25 cellular contexts compared by ENCODE assay signal in genomic region chr1:38361566-38361965, GRCh38.
"Had no signal": no experiment of that assay in that cellular context is flagged by ENCODE, and none has a peak within 500 bp of the region (broad histone marks: within the 10 kb centered on the region; RNA-seq: fewer than 3 reads in every experiment).

No MANE protein-coding gene starts in this region.

- DNase-seq: activated CD4-positive, alpha-beta T cell treated with anti-CD3 and anti-CD28 coated beads for 48 hours; activated CD4-positive, alpha-beta T cell treated with anti-CD3 and anti-CD28 coated beads, Interleukin-2, amount 50 U/mL, for 4 hours; activated CD8-positive, alpha-beta memory T cell treated with anti-CD3 and anti-CD28 coated beads, Interleukin-2, amount 50 U/mL, for 48 hours; activated CD8-positive, alpha-beta T cell treated with anti-CD3 and anti-CD28 coated beads, Interleukin-2, amount 10 ng/mL, durations not matched to agents 7 days and 5 days; activated effector memory CD4-positive, alpha-beta T cell treated with anti-CD3 and anti-CD28 coated beads, Interleukin-2, amount 50 U/mL, for 16 hours; activated T-cell treated with anti-CD3 and anti-CD28 coated beads, Interleukin-2, amount 50 U/mL, for 24 hours; amygdala; brain microvascular endothelial cell; NCI-H1092; NCI-H1436 treated with DMSO at 0.1 percent for 48 hours; NCI-H187; NCI-H2081; NCI-H446; NCI-H774; NK-92 treated with Interleukin-12 subunit alpha and Interleukin-12 subunit beta, amount 100 ng/mL, for 24 hours; OCI-M1; RPMI8226; SK-N-SH; T-helper 1 cell had no signal

- H3K9me3 ChIP-seq: SK-N-SH had no signal

- H3K9ac ChIP-seq: KMS-11, SK-N-SH had no signal

- H3K4me3 ChIP-seq: cardiac muscle cell had no signal

- H3K27ac ChIP-seq: brain microvascular endothelial cell, cardiac muscle cell, KMS-11, WERI-Rb-1 had no signal

- H3K27me3 ChIP-seq: brain microvascular endothelial cell, cardiac muscle cell had no signal

- H3K36me3 ChIP-seq: brain microvascular endothelial cell, cardiac muscle cell, WERI-Rb-1 had no signal

- ATAC-seq: activated CD4-positive, CD25-positive, alpha-beta regulatory T cell treated with anti-CD3 and anti-CD28 coated beads, Interleukin-2, amount 50 U/mL, for 24 hours; activated CD8-positive, alpha-beta T cell treated with anti-CD3 and anti-CD28 coated beads, Interleukin-2, amount 10 ng/mL, durations not matched to agents 7 days and 5 days; Panc1; Right ventricle myocardium inferior had no signal

- H3K4me2 ChIP-seq: KMS-11, SK-N-SH had no signal
